2 cellular contexts compared by ENCODE assay signal in genomic region chr1:230958370-230958769, GRCh38.
TF ChIP-seq lines count a peak whose summit lies in the region.

No MANE protein-coding gene starts in this region.

TF ChIP-seq in HEK293, 187 proteins besides CTCF, POLR2A, EP300 and RAD21:
- TF ChIP-seq ZBTB20 (tag by site-specific recombination; IDR thresholded peaks at IDR 0.05) = no peak
- peak; percentile 70 for TF ChIP-seq KLF1 (tag by site-specific recombination; IDR thresholded peaks at IDR 0.05)
- TF ChIP-seq ZNF677 (tag by site-specific recombination; IDR thresholded peaks at IDR 0.05) = 0 out of 2 replicates have a peak, but pooled peaks have one; percentile 22
- TF ChIP-seq SCRT2 (tag by site-specific recombination; IDR thresholded peaks at IDR 0.05) = no peak
- TF ChIP-seq REPIN1 (tag by site-specific recombination; IDR thresholded peaks at IDR 0.05; ENCODE audit: low read depth) = no peak
- TF ChIP-seq ZBTB21 (tag by site-specific recombination; IDR thresholded peaks at IDR 0.05) = no peak
- TF ChIP-seq ZNF521 (tag by site-specific recombination; IDR thresholded peaks at IDR 0.05) = no peak
- no peak for TF ChIP-seq ZNF660 (tag by site-specific recombination; IDR thresholded peaks at IDR 0.05)

TF ChIP-seq in GM12878, 131 proteins besides CTCF, POLR2A, EP300 and RAD21:
- TF ChIP-seq BHLHE40 (IDR thresholded peaks at IDR 0.05; ENCODE audit: borderline replicate concordance in 1 of 2, low read depth in 2 of 2, low read length in 1 of 2) = no peak
- no peak for TF ChIP-seq SREBF2 (IDR thresholded peaks at IDR 0.05; ENCODE audit: low read length)
- TF ChIP-seq MEF2A (IDR thresholded peaks at IDR 0.05; ENCODE audit: insufficient read depth, low read depth, low read length) = no peak
- no peak for TF ChIP-seq FOS (IDR thresholded peaks at IDR 0.05; ENCODE audit: borderline replicate concordance, extremely low read depth, insufficient read length)
- no peak for TF ChIP-seq CEBPZ (IDR thresholded peaks at IDR 0.05; ENCODE audit: low read depth, low read length)
- TF ChIP-seq SMARCA5 (IDR thresholded peaks at IDR 0.05) = no peak
- TF ChIP-seq YBX1 (IDR thresholded peaks at IDR 0.05) = no peak
- TF ChIP-seq HSF1 (IDR thresholded peaks at IDR 0.05; ENCODE audit: low read depth, low read length) = no peak
